Comparison of ENCODE assay signal across 9 cellular contexts in genomic region chr12:26524862-26525465, GRCh38.
DNase-seq lines count a peak whose midpoint lies in the region; ATAC-seq, FAIRE-seq and TF ChIP-seq lines count a peak whose summit lies in the region.
"Had no signal": no experiment of that assay in that cellular context is flagged by ENCODE, and none has a peak within 500 bp of the region (broad histone marks: within the 10 kb centered on the region; RNA-seq: fewer than 3 reads in every experiment).

No MANE protein-coding gene starts in this region.

- H3K36me3 ChIP-seq in DOHH2 (ENCODE audit: control insufficient read depth, low read length): 0 out of 2 replicates have a peak, but pooled peaks cover 2% of the 10 kb centered on the region
- no peaks in the 10 kb centered on the region for H3K36me3 ChIP-seq in bronchial epithelial cell (ENCODE audit: control insufficient read depth, insufficient read depth, low read length)

- H3K4me2 ChIP-seq in DOHH2 (ENCODE audit: low read length): no peak overlapping the region

- H3K9me3 Mint-ChIP-seq in neural crest cell: peaks cover 10% of the 10 kb centered on the region

- H3K9me3 ChIP-seq in DOHH2 (ENCODE audit: control insufficient read depth, insufficient read depth, low read length): peaks cover 19% of the 10 kb centered on the region

- H3F3A ChIP-seq in DOHH2 (ENCODE audit: control insufficient read depth, insufficient read depth): peaks cover 3% of the 10 kb centered on the region; the same call in 1 of the 2 replicates

- CTCF ChIA-PET in RWPE1 (lab: Yijun Ruan, JAX): interaction anchor here (0.5 kb wide), 1 partner anchor 1263 kb away, joined by 4 read pairs; no protein-coding TSS in a partner anchor

- no peak for FAIRE-seq in bronchial epithelial cell (lab: Jason Lieb, UNC)

- peak; percentile 61 for TF ChIP-seq CTCF in DOHH2 (IDR thresholded peaks at IDR 0.05; ENCODE audit: low read depth, low read length, poor library complexity, severe bottlenecking)
- peak; percentile 58 for TF ChIP-seq CTCF in bronchial epithelial cell (IDR thresholded peaks at IDR 0.05; ENCODE audit: insufficient read depth, low read length, severe bottlenecking)
- TF ChIP-seq CTCF in neural crest cell (conservative IDR thresholded peaks at IDR 0.05): peak; percentile 73
- no peak for TF ChIP-seq CTCF in RWPE1 (conservative IDR thresholded peaks at IDR 0.05; ENCODE audit: low read depth)

- POLR2A ChIA-PET in RWPE1 (lab: Yijun Ruan, JAX; ENCODE audit: low non-redundant PET): no interaction called here

- no peaks in the 10 kb centered on the region for H4K20me1 ChIP-seq in DOHH2 (ENCODE audit: control insufficient read depth, insufficient read depth, low read depth, low read length)

- H3K27ac ChIP-seq in DOHH2 (ENCODE audit: low read depth, low read length) (no peak overlapping the region), RWPE1 (no peak overlapping the region)

- no peak overlapping the region for H3K27ac Mint-ChIP-seq in neural crest cell (ENCODE audit: unreplicated experiment)
- H3K27ac Mint-ChIP-seq: stimulated activated effector memory CD8-positive, alpha-beta T cell treated with anti-CD3 and anti-CD28 coated beads, Interleukin-12 subunit alpha, Interleukin-12 subunit beta, amount 100 ng/mL, for 72 hours had no signal

- no peak overlapping the region for H3K4me3 Mint-ChIP-seq in neural crest cell
- H3K4me3 Mint-ChIP-seq: stimulated activated effector memory CD8-positive, alpha-beta T cell treated with anti-CD3 and anti-CD28 coated beads, Interleukin-12 subunit alpha, Interleukin-12 subunit beta, amount 100 ng/mL, for 72 hours had no signal

- no peaks in the 10 kb centered on the region for H3K27me3 Mint-ChIP-seq in neural crest cell (ENCODE audit: low read depth)

- peaks cover 9% of the 10 kb centered on the region for H3K4me1 ChIP-seq in DOHH2 (ENCODE audit: control insufficient read depth, low read length)

- no peaks in the 10 kb centered on the region for H3K4me1 Mint-ChIP-seq in neural crest cell
- H3K4me1 Mint-ChIP-seq: stimulated activated effector memory CD8-positive, alpha-beta T cell treated with anti-CD3 and anti-CD28 coated beads, Interleukin-12 subunit alpha, Interleukin-12 subunit beta, amount 100 ng/mL, for 72 hours had no signal

- H3K4me3 ChIP-seq in DOHH2 (ENCODE audit: low read length) (no peak overlapping the region), bronchial epithelial cell (ENCODE audit: low read depth, low read length) (no peak overlapping the region)

- no peaks in the 10 kb centered on the region for H3K79me2 ChIP-seq in DOHH2 (ENCODE audit: control insufficient read depth, low read length)

- DNase-seq in Kasumi-1 (lab: John Stamatoyannopoulos, UW): peak; percentile 14 to 21
- peak; percentile 34 for DNase-seq in bronchial epithelial cell (ENCODE audit: low read depth)
- no peak for DNase-seq in neural crest cell (ENCODE audit: low read depth, low spot score)
- no peak for DNase-seq in RWPE1 (ENCODE audit: low spot score)
- no peak for DNase-seq in GM19238 (ENCODE audit: insufficient read length, low spot score)
- DNase-seq in NCI-H2029 (lab: John Stamatoyannopoulos, UW): no peak

- H3K27me3 ChIP-seq in DOHH2 (ENCODE audit: control insufficient read depth, low read length) (no peaks in the 10 kb centered on the region), bronchial epithelial cell (ENCODE audit: control insufficient read depth, insufficient read depth, low read length) (no peaks in the 10 kb centered on the region)

- no peak for ATAC-seq in HG03108 (IDR thresholded peaks at IDR 0.05; ENCODE audit: unreplicated experiment)
- ATAC-seq: stimulated activated effector memory CD8-positive, alpha-beta T cell treated with anti-CD3 and anti-CD28 coated beads, Interleukin-12 subunit alpha, Interleukin-12 subunit beta, amount 100 ng/mL, for 72 hours had no signal

- H3K36me3 Mint-ChIP-seq in neural crest cell (ENCODE audit: low read depth): peaks cover 5% of the 10 kb centered on the region
- H3K36me3 Mint-ChIP-seq: stimulated activated effector memory CD8-positive, alpha-beta T cell treated with anti-CD3 and anti-CD28 coated beads, Interleukin-12 subunit alpha, Interleukin-12 subunit beta, amount 100 ng/mL, for 72 hours had no signal

- H3K9me2 ChIP-seq in DOHH2 (replicated peaks; ENCODE audit: control insufficient read depth, low read length): no peaks in the 10 kb centered on the region

Comparison
In these comparisons a context has a peak if more than half of its experiments do, and no peak if none do; other contexts are left out.
1. DNase-seq: peak in Kasumi-1 (2 of 2) and bronchial epithelial cell (single experiment); none in neural crest cell (single experiment), RWPE1 (single experiment), GM19238 (single experiment) and NCI-H2029 (single experiment).